In the genomic region with DNA sequence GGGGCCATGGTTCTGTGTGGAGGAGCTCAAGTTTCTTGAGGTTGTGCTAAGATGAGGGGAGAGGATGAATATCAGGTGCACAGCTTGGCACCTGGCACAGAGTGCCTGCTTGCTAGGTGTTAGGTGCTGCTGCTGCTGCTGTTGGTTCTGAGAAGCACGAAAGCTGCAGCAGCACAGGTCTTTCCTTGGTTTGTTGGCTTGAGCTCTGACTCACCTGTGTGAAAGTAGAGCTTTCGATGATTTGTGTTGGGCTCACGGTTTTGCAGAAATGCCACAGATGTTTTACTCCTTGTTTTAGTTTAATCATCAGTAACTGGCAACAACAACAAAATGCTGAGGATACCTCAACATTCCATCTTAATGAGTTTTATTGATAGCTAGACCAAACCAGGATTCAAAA, we compare ENCODE assay signal across 26 cellular contexts.
DNase-seq lines count a peak whose midpoint lies in the region; ATAC-seq, FAIRE-seq and TF ChIP-seq lines count a peak whose summit lies in the region.
"Had no signal": no experiment of that assay in that cellular context is flagged by ENCODE, and none has a peak within 500 bp of the region (broad histone marks: within the 10 kb centered on the region; RNA-seq: fewer than 3 reads in every experiment).

No MANE protein-coding gene starts in this region.

- H3F3A ChIP-seq in PC-3 (ENCODE audit: low read length, unreplicated experiment), result no peaks in the 10 kb centered on the region

- H3K27ac ChIP-seq in PC-3 (ENCODE audit: low read length), result no peak overlapping the region
- H3K27ac ChIP-seq: A549; BLaER1 treated with 17β-estradiol and CSF1 and Interleukin-3, amounts not matched to agents 10 nM and 100 nM; SJCRH30 had no signal

- H3K4me2 ChIP-seq in PC-3 (ENCODE audit: low read length), result peak overlapping the region; percentile 2; the same call in 1 of the 2 replicates
- H3K4me2 ChIP-seq: A549; BLaER1 treated with 17β-estradiol and CSF1 and Interleukin-3, amounts not matched to agents 10 nM and 100 nM had no signal

- H3K36me3 ChIP-seq in PC-3 (ENCODE audit: low read depth, low read length), result no peaks in the 10 kb centered on the region
- no peaks in the 10 kb centered on the region for H3K36me3 ChIP-seq in bronchial epithelial cell (ENCODE audit: control insufficient read depth, insufficient read depth, low read length)
- H3K36me3 ChIP-seq: BLaER1 treated with 17β-estradiol and CSF1 and Interleukin-3, amounts not matched to agents 10 nM and 100 nM; SJCRH30 had no signal

- DNase-seq in HT1080 (ENCODE audit: low read depth), result peak; percentile 53
- DNase-seq in PC-3, result peak; percentile 72
- peak; percentile 81 for DNase-seq in bronchial epithelial cell (ENCODE audit: low read depth)
- DNase-seq in kidney glomerular epithelial cell (lab: John Stamatoyannopoulos, UW), result peak; percentile 5
- no peak for DNase-seq in omental fat pad (ENCODE audit: low spot score)
- DNase-seq in NCI-H524 treated with DMSO at 0.1 percent for 48 hours (lab: John Stamatoyannopoulos, UW), result no peak
- DNase-seq: AML-193; CD4-positive, alpha-beta T cell; KBM-7; MM.1S; NCI-H1048; NCI-H1417; NCI-H1694; NCI-H2029 treated with DMSO at 0.1 percent for 48 hours; NCI-H446; NCI-H526; OCI-M1; SJCRH30 had no signal

- CTCF ChIA-PET in PC-3 (lab: Charles Lee), result no interaction called here

- H3K27me3 ChIP-seq in PC-3 (ENCODE audit: low read length), result no peaks in the 10 kb centered on the region
- no peaks in the 10 kb centered on the region for H3K27me3 ChIP-seq in bronchial epithelial cell (ENCODE audit: control insufficient read depth, insufficient read depth, low read length)
- H3K27me3 ChIP-seq: BLaER1 treated with 17β-estradiol and CSF1 and Interleukin-3, amounts not matched to agents 10 nM and 100 nM; SJCRH30 had no signal

- H2AFZ ChIP-seq in PC-3 (ENCODE audit: low read length), result no peak overlapping the region

- H3K9ac ChIP-seq in PC-3 (ENCODE audit: low read length), result no peak overlapping the region
- H3K9ac ChIP-seq: BLaER1 treated with 17β-estradiol and CSF1 and Interleukin-3, amounts not matched to agents 10 nM and 100 nM had no signal

- no peaks in the 10 kb centered on the region for H3K9me3 ChIP-seq in PC-3 (ENCODE audit: low read length)
- H3K9me3 ChIP-seq: A549; BLaER1 treated with 17β-estradiol and CSF1 and Interleukin-3, amounts not matched to agents 10 nM and 100 nM; SJCRH30 had no signal

- POLR2A ChIA-PET in PC-3 (lab: Charles Lee; ENCODE audit: unreplicated experiment), result no interaction called here

- FAIRE-seq in bronchial epithelial cell (lab: Jason Lieb, UNC), result no peak
- FAIRE-seq: A549, GM19239, H54, RCC 7860 had no signal

- peaks cover 15% of the 10 kb centered on the region for H3K4me1 ChIP-seq in PC-3 (ENCODE audit: insufficient read depth, low read length)
- H3K4me1 ChIP-seq: A549; BLaER1 treated with 17β-estradiol and CSF1 and Interleukin-3, amounts not matched to agents 10 nM and 100 nM; SJCRH30 had no signal

- TF ChIP-seq CTCF in PC-3 (conservative IDR thresholded peaks at IDR 0.05; ENCODE audit: low read depth, low read length) (no peak), bronchial epithelial cell (IDR thresholded peaks at IDR 0.05; ENCODE audit: insufficient read depth, low read length, severe bottlenecking) (no peak), omental fat pad (IDR thresholded peaks at IDR 0.05) (no peak)

- no TSS peak for BruUV-seq in PC-3 (replicated peaks; lab: Mats Ljungman, UMichigan)

- H3K79me2 ChIP-seq in PC-3 (ENCODE audit: low read length), result no peaks in the 10 kb centered on the region

- H3K4me3 ChIP-seq in PC-3 (ENCODE audit: low read length) (no peak overlapping the region), bronchial epithelial cell (ENCODE audit: low read depth, low read length) (no peak overlapping the region)
- H3K4me3 ChIP-seq: A549; BLaER1 treated with 17β-estradiol and CSF1 and Interleukin-3, amounts not matched to agents 10 nM and 100 nM; SJCRH30 had no signal

- intact Hi-C loops in PC-3 (cut with micrococcal nuclease), result no loop called here

- ATAC-seq in PC-3, result peak; percentile 73
- no peak for ATAC-seq in HG03520 (IDR thresholded peaks at IDR 0.05; ENCODE audit: unreplicated experiment)
- no peak for ATAC-seq in omental fat pad (ENCODE audit: low FRiP score)
- ATAC-seq: A549, Right ventricle myocardium inferior, SK-N-SH treated with all-trans-retinoic acid at 6 μM for 48 hours had no signal

- H3K9me2 ChIP-seq in PC-3 (replicated peaks; ENCODE audit: low read length), result no peaks in the 10 kb centered on the region

- H4K20me1 ChIP-seq in PC-3 (ENCODE audit: low read length), result no peaks in the 10 kb centered on the region
- H4K20me1 ChIP-seq: BLaER1 treated with 17β-estradiol and CSF1 and Interleukin-3, amounts not matched to agents 10 nM and 100 nM had no signal

Comparison
In these comparisons a context has a peak if more than half of its experiments do, and no peak if none do; other contexts are left out.
1. DNase-seq: peak in HT1080 (single experiment), PC-3 (single experiment), bronchial epithelial cell (single experiment) and kidney glomerular epithelial cell (single experiment); none in omental fat pad (single experiment) and NCI-H524 treated with DMSO at 0.1 percent for 48 hours (single experiment).